ENCODE assay signal across 8 cellular contexts in genomic region chr19:53467138-53467502, GRCh38. TPM values are rescaled to one million over a fixed set of nuclear protein-coding genes. Genes with fewer than 3 reads are reported as not detected.
DNase-seq lines count a peak whose midpoint lies in the region; ATAC-seq and TF ChIP-seq lines count a peak whose summit lies in the region.

No MANE protein-coding gene starts in this region.

- peak overlapping the region; percentile 79 for H3K4me2 ChIP-seq in BLaER1

- peaks cover 35% of the 10 kb centered on the region for H3K36me3 Mint-ChIP-seq in T-cell
- peaks cover 14% of the 10 kb centered on the region for H3K36me3 Mint-ChIP-seq in progenitor cell of endocrine pancreas (ENCODE audit: insufficient read depth)

- no peak for TF ChIP-seq CTCF in gastroesophageal sphincter (IDR thresholded peaks at IDR 0.05)
- no peak for TF ChIP-seq CTCF in progenitor cell of endocrine pancreas (IDR thresholded peaks at IDR 0.05; ENCODE audit: unreplicated experiment)

- WGBS in gastroesophageal sphincter (ENCODE audit: low coverage in 1 of 2), 2 donors = 3% methylated on average over 4 of the region's 18 CpGs; no CpG with 5 or more reads in 1 of the 2 donors

- peaks cover 27 to 47% (median 32%) of the 10 kb centered on the region in 3 donors for H3K4me1 Mint-ChIP-seq in T-cell
- H3K4me1 Mint-ChIP-seq in progenitor cell of endocrine pancreas (ENCODE audit: low read depth) = peaks cover 36% of the 10 kb centered on the region

- no peaks in the 10 kb centered on the region for H4K20me1 ChIP-seq in BLaER1

- H3K9me3 ChIP-seq in BLaER1 = peaks cover 42% of the 10 kb centered on the region
- no peaks in the 10 kb centered on the region for H3K9me3 ChIP-seq in gastroesophageal sphincter

- H3K4me3 ChIP-seq in BLaER1 (peak overlapping the region; percentile 85), gastroesophageal sphincter (peak overlapping the region; percentile 74 to 84)

- no peak for TF ChIP-seq POLR2A in gastroesophageal sphincter (IDR thresholded peaks at IDR 0.05)

- peak overlapping the region; percentile 81 to 91 for H3K27ac Mint-ChIP-seq in T-cell
- peak overlapping the region; percentile 98 for H3K27ac Mint-ChIP-seq in progenitor cell of endocrine pancreas

- H3K27me3 ChIP-seq in BLaER1 = no peaks in the 10 kb centered on the region
- peaks cover 31% of the 10 kb centered on the region for H3K27me3 ChIP-seq in gastroesophageal sphincter

- TF ChIP-seq EP300 in gastroesophageal sphincter (IDR thresholded peaks at IDR 0.05) = no peak

- peaks cover 14 to 19% (median 16%) of the 10 kb centered on the region in 3 donors for H3K9me3 Mint-ChIP-seq in T-cell
- H3K9me3 Mint-ChIP-seq in progenitor cell of endocrine pancreas (ENCODE audit: low read depth) = peaks cover 9% of the 10 kb centered on the region

- CTCF ChIA-PET in T-cell (lab: Charles Lee) = no interaction called here

- peak in 1 of 34 experiments; percentile 1 for DNase-seq in T-cell
- peak; percentile 34 for DNase-seq in progenitor cell of endocrine pancreas (ENCODE audit: low spot score, unreplicated experiment)
- DNase-seq in DMS114 treated with DMSO at 0.1 percent for 48 hours (lab: John Stamatoyannopoulos, UW; ENCODE audit: unreplicated experiment) = no peak
- DNase-seq in activated CD4-positive, CD25-positive, alpha-beta regulatory T cell treated with anti-CD3 and anti-CD28 coated beads, Interleukin-2, amount 50 U/mL, for 72 hours = no peak

- POLR2A ChIA-PET in T-cell (lab: Charles Lee) = no interaction called here

- H3K36me3 ChIP-seq in BLaER1 (peaks cover 18% of the 10 kb centered on the region; the same call in 1 of the 2 replicates), gastroesophageal sphincter (no peaks in the 10 kb centered on the region)

- H3K27me3 Mint-ChIP-seq in T-cell = peaks cover 12 to 15% of the 10 kb centered on the region in 2 donors
- no peaks in the 10 kb centered on the region for H3K27me3 Mint-ChIP-seq in progenitor cell of endocrine pancreas

- H3K4me1 ChIP-seq in BLaER1 = peaks cover 5% of the 10 kb centered on the region; the same call in 1 of the 2 replicates
- H3K4me1 ChIP-seq in gastroesophageal sphincter = peaks cover 0 to 17% (median 0%) of the 10 kb centered on the region in 3 donors

- ATAC-seq in GM21717 (IDR thresholded peaks at IDR 0.05; ENCODE audit: unreplicated experiment) (peak; percentile 20), T-cell (replicated peaks in 1 of 4) (peak in 3 of 4 experiments; percentile 13 to 40 (median 32)), gastroesophageal sphincter (peak; percentile 37), GM19455 (IDR thresholded peaks at IDR 0.05; ENCODE audit: unreplicated experiment) (no peak)

- H3K4me3 Mint-ChIP-seq in T-cell (peak overlapping the region; percentile 88 to 90 (median 90)), progenitor cell of endocrine pancreas (ENCODE audit: low read depth) (peak overlapping the region; percentile 95)

- H3K27ac ChIP-seq in BLaER1 (no peak overlapping the region), gastroesophageal sphincter (peak overlapping the region in 3 of 4 donors; percentile 68 to 81 (median 79))

- peak overlapping the region; percentile 53; the same call in 1 of the 2 replicates for H3K9ac ChIP-seq in BLaER1

RNA-seq across cellular contexts. Expression of gene ZNF813, which starts 0.4 kb away (rescaled TPM):
- total RNA-seq in T-cell = 1 to 10 TPM; 4.4 to 7.6 (median 6.6) TPM
- total RNA-seq in gastroesophageal sphincter = 1 to 10 TPM; 2.4 to 3.4 (median 2.7) TPM
- total RNA-seq in progenitor cell of endocrine pancreas = 16.0 and 16.6 TPM in 2 replicates

RNA-seq across cellular contexts. Expression of gene ZNF761, which starts 35.3 kb away (rescaled TPM):
- total RNA-seq in T-cell (10 to 100 TPM in 3 of 5 donors, 1 to 10 TPM in 2; 9.6 to 14.5 (median 13.0) TPM), gastroesophageal sphincter (10 to 100 TPM in 2 of 4 donors, 1 to 10 TPM in 2; 7.5 to 12.8 (median 10.2) TPM), progenitor cell of endocrine pancreas (59.3 and 65.9 TPM in 2 replicates)
